Comparison of ENCODE assay signal across 1 cellular context in genomic region chr17:4946312-4946976, GRCh38.
TF ChIP-seq lines count a peak whose summit lies in the region.

No MANE protein-coding gene starts in this region.

TF ChIP-seq in GM12878, 131 proteins besides CTCF, POLR2A, EP300 and RAD21 (continues in another document):
- no peak for TF ChIP-seq MAX (IDR thresholded peaks at IDR 0.05; ENCODE audit: low read depth, low read length)
- no peak for TF ChIP-seq ETV6 (conservative IDR thresholded peaks at IDR 0.05 in 1 of 2, IDR thresholded peaks at IDR 0.05 in 1 of 2; ENCODE audit: borderline replicate concordance in 1 of 2, low read depth in 1 of 2)
- no peak for TF ChIP-seq BACH1 (IDR thresholded peaks at IDR 0.05; ENCODE audit: borderline replicate concordance)
- TF ChIP-seq MEF2A (IDR thresholded peaks at IDR 0.05; ENCODE audit: insufficient read depth, low read depth, low read length): no peak
- TF ChIP-seq SPI1 (IDR thresholded peaks at IDR 0.05; ENCODE audit: borderline replicate concordance, insufficient read depth, low read depth, low read length): peak; percentile 91
- TF ChIP-seq YY1 (IDR thresholded peaks at IDR 0.05; ENCODE audit: low read depth, low read length): 0 out of 2 replicates have a peak, but pooled peaks have one; percentile 7
- TF ChIP-seq ZBTB11 (CRISPR knock-in tag; IDR thresholded peaks at IDR 0.05): 0 out of 2 replicates have a peak, but pooled peaks have one; percentile 16
- TF ChIP-seq DPF2 (IDR thresholded peaks at IDR 0.05): peak; percentile 24; the same call in 1 of the 2 replicates
- no peak for TF ChIP-seq CEBPZ (IDR thresholded peaks at IDR 0.05; ENCODE audit: low read depth, low read length)
- no peak for TF ChIP-seq POU2F2 (IDR thresholded peaks at IDR 0.05; ENCODE audit: borderline replicate concordance, low read depth, low read length)
- 0 out of 2 replicates have a peak, but pooled peaks have one; percentile 28 for TF ChIP-seq LARP7 (IDR thresholded peaks at IDR 0.05)
- 0 out of 2 replicates have a peak, but pooled peaks have one; percentile 20 for TF ChIP-seq ZBED1 (IDR thresholded peaks at IDR 0.05; ENCODE audit: borderline replicate concordance)
- TF ChIP-seq ATF3 (IDR thresholded peaks at IDR 0.05; ENCODE audit: borderline replicate concordance, extremely low read depth, low read depth, low read length): no peak
- no peak for TF ChIP-seq SRF (IDR thresholded peaks at IDR 0.05; ENCODE audit: low read depth in 2 of 2, low read length in 2 of 2)
- TF ChIP-seq EED (IDR thresholded peaks at IDR 0.05; ENCODE audit: low read depth): peak; percentile 73; the same call in 1 of the 2 replicates
- no peak for TF ChIP-seq TBL1XR1 (IDR thresholded peaks at IDR 0.05; ENCODE audit: low read depth, low read length)
- TF ChIP-seq IKZF1 (conservative IDR thresholded peaks at IDR 0.05): peak; percentile 73
- TF ChIP-seq RFX5 (IDR thresholded peaks at IDR 0.05; ENCODE audit: low read depth, low read length): no peak
- TF ChIP-seq BCL3 (IDR thresholded peaks at IDR 0.05; ENCODE audit: borderline replicate concordance, insufficient read depth, low read depth, low read length, poor library complexity, severe bottlenecking): peak; percentile 56
- no peak for TF ChIP-seq MTA3 (IDR thresholded peaks at IDR 0.05; ENCODE audit: borderline replicate concordance, low read length)
- peak; percentile 74 to 83; a peak in 3 of 4 replicates for TF ChIP-seq IKZF2 (IDR thresholded peaks at IDR 0.05)
- TF ChIP-seq RELB (IDR thresholded peaks at IDR 0.05; ENCODE audit: low read depth): peak; percentile 69
- TF ChIP-seq MYC (IDR thresholded peaks at IDR 0.05; ENCODE audit: insufficient read depth, insufficient read length, insufficient replicate concordance, low read length, severe bottlenecking): no peak
- TF ChIP-seq MTA2 (IDR thresholded peaks at IDR 0.05; ENCODE audit: low read depth): 0 out of 2 replicates have a peak, but pooled peaks have one; percentile 16
- TF ChIP-seq KLF5 (IDR thresholded peaks at IDR 0.05; ENCODE audit: partially characterized antibody): no peak
- TF ChIP-seq PAX5 (IDR thresholded peaks at IDR 0.05; ENCODE audit: borderline replicate concordance, low read depth, low read length): 0 out of 2 replicates have a peak, but pooled peaks have one; percentile 12
- no peak for TF ChIP-seq STAT1 (conservative IDR thresholded peaks at IDR 0.05)
- TF ChIP-seq HSF1 (IDR thresholded peaks at IDR 0.05; ENCODE audit: low read depth, low read length): no peak
- no peak for TF ChIP-seq PKNOX1 (IDR thresholded peaks at IDR 0.05)
- no peak for TF ChIP-seq IRF3 (IDR thresholded peaks at IDR 0.05)
- peak; percentile 71 for TF ChIP-seq IRF4 (IDR thresholded peaks at IDR 0.05; ENCODE audit: low read depth, low read length)
- no peak for TF ChIP-seq JUNB (IDR thresholded peaks at IDR 0.05)
- TF ChIP-seq MLLT1 (IDR thresholded peaks at IDR 0.05): peak; percentile 73; the same call in 1 of the 2 replicates
- TF ChIP-seq POLR2AphosphoS2 (IDR thresholded peaks at IDR 0.05; ENCODE audit: low read depth, low read length): no peak
- TF ChIP-seq ZBTB40 (IDR thresholded peaks at IDR 0.05; ENCODE audit: borderline replicate concordance): no peak
- peak; percentile 77 for TF ChIP-seq POLR2AphosphoS5 (IDR thresholded peaks at IDR 0.05; ENCODE audit: low read length)
- 0 out of 2 replicates have a peak, but pooled peaks have one; percentile 17 for TF ChIP-seq CBFB (IDR thresholded peaks at IDR 0.05; ENCODE audit: low read depth)
- TF ChIP-seq HCFC1 (IDR thresholded peaks at IDR 0.05; ENCODE audit: low read length): no peak
- TF ChIP-seq PAX8 (IDR thresholded peaks at IDR 0.05): no peak
